Comparison of ENCODE assay signal across 10 cellular contexts in the genomic region with DNA sequence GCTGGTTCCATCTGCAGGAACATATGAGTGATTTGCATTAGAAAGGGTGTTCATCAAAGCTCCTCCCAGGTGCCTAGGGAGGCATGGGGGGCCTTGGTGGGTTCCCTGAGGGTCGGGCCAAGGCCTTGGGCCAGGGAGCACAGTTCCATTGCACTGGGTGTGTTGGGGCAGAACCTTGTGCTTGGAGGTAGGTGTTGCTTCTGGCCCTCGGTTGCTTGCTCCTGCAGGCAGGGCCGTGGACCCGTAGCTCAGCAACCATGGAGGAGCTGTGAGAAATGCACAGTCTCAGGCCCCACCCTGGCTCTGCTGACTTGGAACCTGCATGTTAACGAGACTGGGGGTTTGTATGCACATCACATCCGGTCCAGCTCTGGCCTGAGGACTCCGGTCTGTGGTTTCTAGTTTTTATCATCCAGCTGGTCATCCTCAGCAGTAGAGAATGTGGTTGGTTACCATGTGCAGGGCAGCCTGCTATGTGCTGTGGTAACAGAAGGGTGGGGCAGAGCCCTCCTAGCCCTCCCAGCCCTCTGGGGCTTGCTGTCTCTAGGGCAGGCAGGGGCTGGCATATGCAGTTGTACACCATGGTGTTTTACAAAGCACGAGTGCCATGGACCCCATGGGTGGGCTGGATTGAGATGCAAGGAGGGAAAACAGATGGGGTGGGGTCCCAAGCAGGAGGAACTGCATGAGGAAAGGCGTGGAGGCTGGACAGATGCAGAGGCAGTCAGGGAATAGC.
DNase-seq lines count a peak whose midpoint lies in the region; ATAC-seq and TF ChIP-seq lines count a peak whose summit lies in the region.
"Had no signal": no experiment of that assay in that cellular context is flagged by ENCODE, and none has a peak within 500 bp of the region (broad histone marks: within the 10 kb centered on the region; RNA-seq: fewer than 3 reads in every experiment).

No MANE protein-coding gene starts in this region.

- peak overlapping the region; percentile 70 for H3K27ac ChIP-seq in VCaP
- H3K27ac ChIP-seq in stomach: no peak overlapping the region

- H3K36me3 ChIP-seq in BJ (ENCODE audit: control insufficient read depth, insufficient read depth, low read length) (no peaks in the 10 kb centered on the region), stomach (no peaks in the 10 kb centered on the region)
- H3K36me3 ChIP-seq: HAP-1 had no signal

- H3K27me3 ChIP-seq in BJ (ENCODE audit: control insufficient read depth, insufficient read depth, low read length): peaks cover 2% of the 10 kb centered on the region; the same call in 1 of the 2 replicates
- peaks cover 0 to 7% (median 0%) of the 10 kb centered on the region in 3 donors for H3K27me3 ChIP-seq in stomach

- H3K4me1 ChIP-seq in stomach: no peaks in the 10 kb centered on the region

- H3K4me3 ChIP-seq in BJ (ENCODE audit: low read depth, low read length): no peak overlapping the region
- H3K4me3 ChIP-seq in stomach: no peak overlapping the region
- H3K4me3 ChIP-seq: HAP-1 had no signal

- TF ChIP-seq EP300 in stomach (IDR thresholded peaks at IDR 0.05): no peak

- intact Hi-C loops in stomach (cut with DNase I; ENCODE audit: low total_unique reads): no loop called here

- POLR2A ChIA-PET in BJ (lab: Charles Lee): interaction anchor here (0.6 kb wide), 1 partner anchor 11 kb away, joined by 3 read pairs; no protein-coding TSS in a partner anchor

- TF ChIP-seq CTCF in BJ (IDR thresholded peaks at IDR 0.05; ENCODE audit: insufficient read depth, low read depth, low read length): no peak
- TF ChIP-seq CTCF in VCaP (conservative IDR thresholded peaks at IDR 0.05): no peak
- no peak for TF ChIP-seq CTCF in stomach (IDR thresholded peaks at IDR 0.05)

- CTCF ChIA-PET in BJ (lab: Yijun Ruan, JAX): interaction anchor here (0.9 to 2.4 kb wide), 4 partner anchors 9 to 26 kb away, joined by 3 to 9 read pairs (median 4); no protein-coding TSS in a partner anchor

- ATAC-seq in GM21576 (IDR thresholded peaks at IDR 0.05; ENCODE audit: unreplicated experiment): no peak

- 68 to 80% (median 72%) methylated on average over 9 of the region's 9 CpGs for WGBS in stomach, 5 donors

- no peaks in the 10 kb centered on the region for H3K9me3 ChIP-seq in stomach
- H3K9me3 ChIP-seq: HAP-1 had no signal

- DNase-seq in BJ (ENCODE audit: low read depth): peak; percentile 66
- peak; percentile 94 for DNase-seq in HT1080 (ENCODE audit: low read depth)
- peak; percentile 91 for DNase-seq in hepatic stellate cell (ENCODE audit: low spot score)
- DNase-seq in stomach: no peak
- DNase-seq in activated gamma-delta T cell (lab: John Stamatoyannopoulos, UW): no peak
- no peak for DNase-seq in GM19240 (ENCODE audit: insufficient read length, low spot score)
- DNase-seq: dermis blood vessel endothelial cell had no signal

- TF ChIP-seq POLR2A in stomach (IDR thresholded peaks at IDR 0.05): no peak

Comparison
In these comparisons a context has a peak if more than half of its experiments do, and no peak if none do; other contexts are left out.
1. DNase-seq: peak in BJ (single experiment), HT1080 (single experiment) and hepatic stellate cell (single experiment); none in stomach (single experiment), activated gamma-delta T cell (single experiment) and GM19240 (single experiment).